Comparison of ENCODE assay signal across 14 cellular contexts in the genomic region with DNA sequence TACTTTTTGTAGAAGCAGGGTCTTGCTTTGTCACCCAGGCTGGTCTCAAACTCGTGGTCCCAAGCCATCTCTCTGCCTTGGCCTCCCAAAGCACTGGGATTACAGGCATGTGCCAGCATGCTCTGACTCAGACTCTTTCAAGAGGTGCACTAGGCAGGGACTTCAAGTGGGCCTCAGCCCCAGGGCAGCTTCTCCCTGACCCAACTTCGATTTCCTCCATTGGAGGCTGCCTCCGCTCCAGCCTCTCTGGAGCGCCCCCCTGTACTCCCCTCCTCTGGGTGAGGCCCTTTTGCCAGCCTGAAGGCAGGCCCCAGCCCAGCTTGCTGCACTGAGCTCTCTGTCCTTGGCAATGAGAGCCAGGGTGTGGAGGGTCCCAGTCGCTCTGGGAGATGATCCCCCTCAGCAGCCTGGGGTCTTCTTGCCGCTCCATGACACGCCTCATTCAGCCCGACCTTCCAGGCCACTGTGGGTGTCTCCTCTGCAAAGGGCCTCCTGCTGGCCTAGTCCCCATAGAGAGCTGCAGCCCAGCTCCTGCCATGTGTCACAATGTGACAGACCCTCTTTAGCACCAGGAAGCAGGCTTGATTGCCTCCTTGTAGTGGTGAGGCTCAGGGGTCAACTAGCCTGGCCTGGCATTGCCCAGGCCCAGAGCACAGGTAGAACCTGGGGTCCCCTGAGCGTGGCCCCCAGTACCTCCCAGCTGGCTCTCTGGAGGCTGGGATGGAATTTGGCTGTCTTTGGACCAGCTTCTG. TPM values are rescaled to one million over a fixed set of nuclear protein-coding genes. Genes with fewer than 3 reads are reported as not detected.
DNase-seq lines count a peak whose midpoint lies in the region; ATAC-seq and TF ChIP-seq lines count a peak whose summit lies in the region.
"Had no signal": no experiment of that assay in that cellular context is flagged by ENCODE, and none has a peak within 500 bp of the region (broad histone marks: within the 10 kb centered on the region; RNA-seq: fewer than 3 reads in every experiment).

No MANE protein-coding gene starts in this region.

- no peak overlapping the region for H3K4me3 Mint-ChIP-seq in activated T-helper 17 cell treated with anti-CD3 and anti-CD28 coated beads, Interleukin-2, amount 50 U/mL, for 72 hours
- no peak overlapping the region for H3K4me3 Mint-ChIP-seq in mesothelial cell of epicardium
- H3K4me3 Mint-ChIP-seq: activated CD8-positive, alpha-beta T cell treated with anti-CD3 and anti-CD28 coated beads for 36 hours had no signal

- H3K4me1 ChIP-seq in cardiac muscle cell (ENCODE audit: low read depth): peaks cover 46% of the 10 kb centered on the region
- peaks cover 0 to 48% of the 10 kb centered on the region in 2 donors for H3K4me1 ChIP-seq in right atrium auricular region

- H3K36me3 ChIP-seq in cardiac muscle cell (no peaks in the 10 kb centered on the region), right atrium auricular region (no peaks in the 10 kb centered on the region)
- H3K36me3 ChIP-seq: HAP-1 had no signal

- peak overlapping the region; percentile 33 for H3K27ac Mint-ChIP-seq in activated T-helper 17 cell treated with anti-CD3 and anti-CD28 coated beads, Interleukin-2, amount 50 U/mL, for 72 hours
- H3K27ac Mint-ChIP-seq in mesothelial cell of epicardium: peak overlapping the region; percentile 83
- H3K27ac Mint-ChIP-seq: activated CD8-positive, alpha-beta T cell treated with anti-CD3 and anti-CD28 coated beads for 36 hours had no signal

- no peaks in the 10 kb centered on the region for H3K9me3 Mint-ChIP-seq in activated T-helper 17 cell treated with anti-CD3 and anti-CD28 coated beads, Interleukin-2, amount 50 U/mL, for 72 hours
- no peaks in the 10 kb centered on the region for H3K9me3 Mint-ChIP-seq in mesothelial cell of epicardium
- H3K9me3 Mint-ChIP-seq: activated CD8-positive, alpha-beta T cell treated with anti-CD3 and anti-CD28 coated beads for 36 hours had no signal

- no peak overlapping the region for H3K4me3 ChIP-seq in cardiac muscle cell
- H3K4me3 ChIP-seq in right atrium auricular region: no peak overlapping the region
- H3K4me3 ChIP-seq: HAP-1 had no signal

- H3K4me1 Mint-ChIP-seq in activated T-helper 17 cell treated with anti-CD3 and anti-CD28 coated beads, Interleukin-2, amount 50 U/mL, for 72 hours: no peaks in the 10 kb centered on the region
- peaks cover 43% of the 10 kb centered on the region for H3K4me1 Mint-ChIP-seq in mesothelial cell of epicardium

- no peaks in the 10 kb centered on the region for H3K36me3 Mint-ChIP-seq in activated T-helper 17 cell treated with anti-CD3 and anti-CD28 coated beads, Interleukin-2, amount 50 U/mL, for 72 hours (ENCODE audit: low read depth)
- no peaks in the 10 kb centered on the region for H3K36me3 Mint-ChIP-seq in mesothelial cell of epicardium

- no peaks in the 10 kb centered on the region for H3K27me3 Mint-ChIP-seq in activated T-helper 17 cell treated with anti-CD3 and anti-CD28 coated beads, Interleukin-2, amount 50 U/mL, for 72 hours
- no peaks in the 10 kb centered on the region for H3K27me3 Mint-ChIP-seq in mesothelial cell of epicardium (ENCODE audit: low read depth)
- H3K27me3 Mint-ChIP-seq: activated CD8-positive, alpha-beta T cell treated with anti-CD3 and anti-CD28 coated beads for 36 hours had no signal

- DNase-seq in cardiac muscle cell (ENCODE audit: low read depth in 1 of 2, low spot score in 1 of 2): peak in 1 of 2 donors; percentile 45
- no peak for DNase-seq in right atrium auricular region (ENCODE audit: low spot score)
- DNase-seq in mesothelial cell of epicardium (ENCODE audit: low spot score in 2 of 2, unreplicated experiment in 2 of 2): no peak
- no peak for DNase-seq in SW480 (ENCODE audit: low spot score)
- no peak for DNase-seq in kidney tubule cell (ENCODE audit: low spot score)
- DNase-seq in NCI-H1105 treated with DMSO at 0.1 percent for 48 hours (lab: John Stamatoyannopoulos, UW): no peak
- DNase-seq: activated CD8-positive, alpha-beta T cell treated with anti-CD3 and anti-CD28 coated beads for 36 hours; activated gamma-delta T cell; DMS153; NCI-H2029 had no signal

- H3K27me3 ChIP-seq in cardiac muscle cell (no peaks in the 10 kb centered on the region), right atrium auricular region (no peaks in the 10 kb centered on the region)

- ATAC-seq in activated T-helper 17 cell treated with anti-CD3 and anti-CD28 coated beads, Interleukin-2, amount 50 U/mL, for 72 hours (replicated peaks): no peak
- no peak for ATAC-seq in GM18502 (IDR thresholded peaks at IDR 0.05; ENCODE audit: poor library complexity, unreplicated experiment)
- ATAC-seq: activated CD8-positive, alpha-beta T cell treated with anti-CD3 and anti-CD28 coated beads for 36 hours had no signal

- H3K9me3 ChIP-seq in cardiac muscle cell (ENCODE audit: low read depth): no peaks in the 10 kb centered on the region
- no peaks in the 10 kb centered on the region for H3K9me3 ChIP-seq in right atrium auricular region
- H3K9me3 ChIP-seq: HAP-1 had no signal

- H3K27ac ChIP-seq in cardiac muscle cell (peak overlapping the region; percentile 83), right atrium auricular region (no peak overlapping the region)

- TF ChIP-seq CTCF in cardiac muscle cell (IDR thresholded peaks at IDR 0.05; ENCODE audit: low read depth, low read length) (no peak), right atrium auricular region (IDR thresholded peaks at IDR 0.05) (no peak), mesothelial cell of epicardium (IDR thresholded peaks at IDR 0.05; ENCODE audit: unreplicated experiment) (no peak)

RNA-seq across cellular contexts. Expression of a gene that starts 16.4 kb away (rescaled TPM):
- total RNA-seq in cardiac muscle cell (90.7 and 92.6 TPM in 2 replicates), right atrium auricular region (10 to 100 TPM; 15.3 to 19.8 TPM), mesothelial cell of epicardium (71.4 to 78.0 TPM (median 76.4 TPM) in 3 replicates)
- 46.8 and 81.2 TPM in 2 replicates for polyA plus RNA-seq in cardiac muscle cell
- total RNA-seq in activated T-helper 17 cell treated with anti-CD3 and anti-CD28 coated beads, Interleukin-2, amount 50 U/mL, for 72 hours: 10 to 100 TPM; 32.7 to 62.1 TPM

RNA-seq across cellular contexts. Expression of a gene that starts 39.6 kb away (rescaled TPM):
- 0.33 TPM in 1 of 2 replicates, not detected in the other for total RNA-seq in cardiac muscle cell
- 0.64 and 1.1 TPM in 2 replicates for polyA plus RNA-seq in cardiac muscle cell
- 1 to 10 TPM in 1 of 2 donors, not detected in 1; 1.5 TPM for total RNA-seq in right atrium auricular region
- total RNA-seq in activated T-helper 17 cell treated with anti-CD3 and anti-CD28 coated beads, Interleukin-2, amount 50 U/mL, for 72 hours: 1 to 10 TPM in 1 of 2 donors, under 1 TPM in 1; 0.48 to 1.7 TPM
- 2.0 to 2.5 TPM (median 2.3 TPM) in 3 replicates for total RNA-seq in mesothelial cell of epicardium
- total RNA-seq: epithelial cell of proximal tubule had no signal

RNA-seq across cellular contexts. Expression of a gene that starts 40.6 kb away (rescaled TPM):
- total RNA-seq in cardiac muscle cell: 67.2 and 69.9 TPM in 2 replicates
- polyA plus RNA-seq in cardiac muscle cell: 32.9 and 38.9 TPM in 2 replicates
- total RNA-seq in right atrium auricular region: 10 to 100 TPM; 23.4 to 34.3 TPM
- total RNA-seq in activated T-helper 17 cell treated with anti-CD3 and anti-CD28 coated beads, Interleukin-2, amount 50 U/mL, for 72 hours: 10 to 100 TPM; 28.4 to 29.6 TPM
- total RNA-seq in mesothelial cell of epicardium: 62.8 to 66.2 TPM (median 64.4 TPM) in 3 replicates

RNA-seq across cellular contexts. Expression of a gene that starts 40.8 kb away (rescaled TPM):
- total RNA-seq in cardiac muscle cell: 52.2 and 54.5 TPM in 2 replicates
- polyA plus RNA-seq in cardiac muscle cell: 31.3 and 41.7 TPM in 2 replicates
- 10 to 100 TPM; 16.5 to 22.0 TPM for total RNA-seq in right atrium auricular region
- 10 to 100 TPM; 20.7 to 21.4 TPM for total RNA-seq in activated T-helper 17 cell treated with anti-CD3 and anti-CD28 coated beads, Interleukin-2, amount 50 U/mL, for 72 hours
- 25.5 to 31.5 TPM (median 26.8 TPM) in 3 replicates for total RNA-seq in mesothelial cell of epicardium

RNA-seq across cellular contexts. Expression of a gene that starts 51.8 kb away (rescaled TPM):
- total RNA-seq in cardiac muscle cell (77.5 and 83.1 TPM in 2 replicates), right atrium auricular region (10 to 100 TPM; 39.3 to 50.9 TPM), mesothelial cell of epicardium (30.0 to 35.0 TPM (median 30.9 TPM) in 3 replicates)
- polyA plus RNA-seq in cardiac muscle cell: 131 and 137 TPM in 2 replicates
- total RNA-seq in activated T-helper 17 cell treated with anti-CD3 and anti-CD28 coated beads, Interleukin-2, amount 50 U/mL, for 72 hours: 10 to 100 TPM; 17.6 to 20.2 TPM
